Comparison of ENCODE assay signal across 8 cellular contexts in genomic region chr10:17200035-17200884, GRCh38. TPM values are rescaled to one million over a fixed set of nuclear protein-coding genes. Genes with fewer than 3 reads are reported as not detected.
DNase-seq lines count a peak whose midpoint lies in the region; ATAC-seq and TF ChIP-seq lines count a peak whose summit lies in the region.

No MANE protein-coding gene starts in this region.

- H3K27ac ChIP-seq in A673 (ENCODE audit: low read depth, low read length, poor library complexity, severe bottlenecking) (peak overlapping the region; percentile 96), spleen (peak overlapping the region; percentile 75 to 98 (median 94))

- H3K27me3 Mint-ChIP-seq in activated CD4-positive, alpha-beta memory T cell treated with anti-CD3 and anti-CD28 coated beads for 36 hours, result no peaks in the 10 kb centered on the region

- H3K9me3 Mint-ChIP-seq in activated CD4-positive, alpha-beta memory T cell treated with anti-CD3 and anti-CD28 coated beads for 36 hours, result no peaks in the 10 kb centered on the region

- POLR2A ChIA-PET in A673 (lab: Charles Lee; ENCODE audit: low non-redundant PET), result no interaction called here
- POLR2A ChIA-PET in activated CD4-positive, alpha-beta memory T cell treated with anti-CD3 and anti-CD28 coated beads for 36 hours (lab: Charles Lee), result interaction anchor here (0.5 to 3.1 kb wide), 8 partner anchors 14 to 197 kb away, joined by 3 to 50 read pairs (median 6); partner anchors contain the start of gene VIM

- no peaks in the 10 kb centered on the region for H3K9me3 ChIP-seq in A673 (ENCODE audit: low read depth, low read length, poor library complexity, severe bottlenecking)
- H3K9me3 ChIP-seq in iPS-15b (ENCODE audit: control insufficient read depth, insufficient read depth, low read length), result no peaks in the 10 kb centered on the region
- H3K9me3 ChIP-seq in spleen, result no peaks in the 10 kb centered on the region

- ATAC-seq in HG02981 (IDR thresholded peaks at IDR 0.05; ENCODE audit: unreplicated experiment) (peak; percentile 39), left colon (no peak)

- H3K4me1 ChIP-seq in A673 (ENCODE audit: insufficient read depth, low read length, poor library complexity, severe bottlenecking) (peaks cover 30% of the 10 kb centered on the region), iPS-15b (ENCODE audit: control insufficient read depth, insufficient read depth, low read length) (peaks cover 16% of the 10 kb centered on the region), spleen (peaks cover 0 to 33% (median 22%) of the 10 kb centered on the region in 6 donors)

- H3K4me3 Mint-ChIP-seq in activated CD4-positive, alpha-beta memory T cell treated with anti-CD3 and anti-CD28 coated beads for 36 hours, result peak overlapping the region; percentile 94

- no peak for DNase-seq in A673 (ENCODE audit: low spot score)
- DNase-seq in activated CD4-positive, alpha-beta memory T cell treated with anti-CD3 and anti-CD28 coated beads for 36 hours, result no peak
- DNase-seq in spleen, result no peak
- no peak for DNase-seq in left colon
- DNase-seq in cortex of kidney (lab: John Stamatoyannopoulos, UW), result no peak
- DNase-seq in activated CD8-positive, alpha-beta memory T cell treated with anti-CD3 and anti-CD28 coated beads for 24 hours, result no peak

- intact Hi-C loops in A673 (cut with micrococcal nuclease; ENCODE audit: unreplicated experiment), result loop anchor here (2.0 kb wide), 1 partner anchor 29 kb away; the partner anchor contains the start of gene VIM
- intact Hi-C loops in activated CD4-positive, alpha-beta memory T cell treated with anti-CD3 and anti-CD28 coated beads for 36 hours (cut with micrococcal nuclease), result loop anchor here (2.0 to 10.0 kb wide), 3 partner anchors 55 to 1455 kb away; partner anchors contain the start of genes ARL5B, NSUN6 and PTER
- intact Hi-C loops in spleen (cut with DNase I; ENCODE audit: low total_unique reads), result no loop called here
- intact Hi-C loops in left colon (cut with DNase I, micrococcal nuclease), result no loop called here

- H3K4me3 ChIP-seq in A673 (ENCODE audit: low read depth, low read length, poor library complexity, severe bottlenecking) (peak overlapping the region; percentile 58), iPS-15b (ENCODE audit: low read depth, low read length) (peak overlapping the region; percentile 76), spleen (peak overlapping the region; percentile 65 to 89 (median 80))

- 17 to 26% (median 19%) methylated on average over 10 of the region's 10 CpGs for WGBS in spleen, 5 donors

- H3K4me1 Mint-ChIP-seq in activated CD4-positive, alpha-beta memory T cell treated with anti-CD3 and anti-CD28 coated beads for 36 hours (ENCODE audit: low read depth), result peaks cover 37% of the 10 kb centered on the region

- TSS peak; percentile 60 for BruUV-seq in A673 (replicated peaks; lab: Mats Ljungman, UMichigan)

- H3K36me3 Mint-ChIP-seq in activated CD4-positive, alpha-beta memory T cell treated with anti-CD3 and anti-CD28 coated beads for 36 hours, result peaks cover under 1% of the 10 kb centered on the region

- H3K27me3 ChIP-seq in A673 (replicated peaks; ENCODE audit: insufficient read depth, low read depth, low read length, poor library complexity), result no peaks in the 10 kb centered on the region
- no peaks in the 10 kb centered on the region for H3K27me3 ChIP-seq in iPS-15b (ENCODE audit: control insufficient read depth, insufficient read depth, low read length)
- no peaks in the 10 kb centered on the region for H3K27me3 ChIP-seq in spleen (replicated peaks in 1 of 7)

- no peak overlapping the region for H3K9ac ChIP-seq in iPS-15b (ENCODE audit: low read depth, low read length)

- TF ChIP-seq CTCF in A673 (conservative IDR thresholded peaks at IDR 0.05; ENCODE audit: low read depth, low read length) (no peak), spleen (IDR thresholded peaks at IDR 0.05 in 8 of 11, conservative IDR thresholded peaks at IDR 0.05 in 3 of 11) (peak in 1 of 11 experiments; percentile 13)

- TF ChIP-seq POLR2A in spleen (IDR thresholded peaks at IDR 0.05), result no peak

- CTCF ChIA-PET in A673 (lab: Charles Lee), result interaction anchor here (1.5 kb wide), 1 partner anchor 30 kb away, joined by 4 read pairs; no protein-coding TSS in a partner anchor
- CTCF ChIA-PET in activated CD4-positive, alpha-beta memory T cell treated with anti-CD3 and anti-CD28 coated beads for 36 hours (lab: Charles Lee), result interaction anchor here (0.5 to 4.0 kb wide), 6 partner anchors 11 to 57 kb away, joined by 3 to 28 read pairs (median 4); partner anchors contain the start of gene VIM

- H3K36me3 ChIP-seq in A673 (ENCODE audit: insufficient read depth, low read length, poor library complexity, severe bottlenecking) (no peaks in the 10 kb centered on the region), iPS-15b (ENCODE audit: control insufficient read depth, insufficient read depth, low read length) (no peaks in the 10 kb centered on the region), spleen (no peaks in the 10 kb centered on the region)

- H3K27ac Mint-ChIP-seq in activated CD4-positive, alpha-beta memory T cell treated with anti-CD3 and anti-CD28 coated beads for 36 hours, result peak overlapping the region; percentile 91

RNA-seq across cellular contexts. Expression of gene TRDMT1, which starts 1.2 kb away (rescaled TPM):
- total RNA-seq in A673 (2021), result 14.0 and 14.1 TPM in 2 replicates
- total RNA-seq in activated CD4-positive, alpha-beta memory T cell treated with anti-CD3 and anti-CD28 coated beads for 36 hours, result 1 to 10 TPM; 5.0 to 5.8 TPM
- 10 to 100 TPM in 6 of 7 donors, 1 to 10 TPM in 1; 9.6 to 40.0 (median 16.3) TPM for total RNA-seq in spleen
- 1 to 10 TPM; 1.6 to 3.1 (median 2.3) TPM for polyA plus RNA-seq in spleen
- total RNA-seq in left colon, result 1 to 10 TPM; 4.6 to 4.9 TPM

RNA-seq across cellular contexts. Expression of gene VIM, which starts 27.8 kb away (rescaled TPM):
- total RNA-seq in A673 (2021) (1,489 and 1,873 TPM in 2 replicates), spleen (1,000 to 10,000 TPM; 1,061 to 2,377 (median 1,594) TPM), left colon (100 to 1,000 TPM; 137 to 290 TPM)
- 100 to 1,000 TPM; 515 to 525 TPM for total RNA-seq in activated CD4-positive, alpha-beta memory T cell treated with anti-CD3 and anti-CD28 coated beads for 36 hours
- polyA plus RNA-seq in spleen, result 100 to 1,000 TPM; 510 to 672 (median 660) TPM

Comparison
In these comparisons a context has a peak if more than half of its experiments do, and no peak if none do; other contexts are left out.
1. intact Hi-C loops: an anchor here in A673 (2.0 kb wide) and activated CD4-positive, alpha-beta memory T cell treated with anti-CD3 and anti-CD28 coated beads for 36 hours (2.0 to 10.0 kb wide); none called in spleen and left colon.